Comparison of ENCODE assay signal across 14 cellular contexts in genomic region chr14:56173360-56173922, GRCh38. TPM values are rescaled to one million over a fixed set of nuclear protein-coding genes. Genes with fewer than 3 reads are reported as not detected.
DNase-seq lines count a peak whose midpoint lies in the region; ATAC-seq and TF ChIP-seq lines count a peak whose summit lies in the region.
"Had no signal": no experiment of that assay in that cellular context is flagged by ENCODE, and none has a peak within 500 bp of the region (broad histone marks: within the 10 kb centered on the region; RNA-seq: fewer than 3 reads in every experiment).

No MANE protein-coding gene starts in this region.

- no peaks in the 10 kb centered on the region for H3F3A ChIP-seq in smooth muscle cell (ENCODE audit: low read depth)

- H3K4me3 ChIP-seq in ascending aorta = no peak overlapping the region
- no peak overlapping the region for H3K4me3 ChIP-seq in smooth muscle cell
- no peak overlapping the region for H3K4me3 ChIP-seq in thyroid gland (replicated peaks in 1 of 3)
- no peak overlapping the region for H3K4me3 ChIP-seq in adrenal gland
- H3K4me3 ChIP-seq: SK-N-MC, upper lobe of right lung had no signal

- H3K36me3 Mint-ChIP-seq in activated CD4-positive, alpha-beta T cell treated with anti-CD3 and anti-CD28 coated beads, Interleukin-2, amount 10 ng/mL, durations not matched to agents 7 days and 5 days (ENCODE audit: low read depth) = peaks cover 6% of the 10 kb centered on the region

- no peak for TF ChIP-seq POLR2A in thyroid gland (IDR thresholded peaks at IDR 0.05)
- no peak for TF ChIP-seq POLR2A in adrenal gland (IDR thresholded peaks at IDR 0.05)

- no peaks in the 10 kb centered on the region for H3K27me3 Mint-ChIP-seq in activated CD4-positive, alpha-beta T cell treated with anti-CD3 and anti-CD28 coated beads, Interleukin-2, amount 10 ng/mL, durations not matched to agents 7 days and 5 days
- H3K27me3 Mint-ChIP-seq: dendritic cell treated with granulocyte-macrophage colony-stimulating factor and Interleukin-4, amounts not matched to agents 40 ng/mL and 50 ng/mL, for 4 days had no signal

- H3K27me3 ChIP-seq in ascending aorta = no peaks in the 10 kb centered on the region
- no peaks in the 10 kb centered on the region for H3K27me3 ChIP-seq in smooth muscle cell (ENCODE audit: low read depth)
- H3K27me3 ChIP-seq in thyroid gland = no peaks in the 10 kb centered on the region
- H3K27me3 ChIP-seq in adrenal gland = no peaks in the 10 kb centered on the region
- H3K27me3 ChIP-seq: upper lobe of right lung had no signal

- CTCF ChIA-PET in activated CD4-positive, alpha-beta T cell treated with anti-CD3 and anti-CD28 coated beads, Interleukin-2, amount 10 ng/mL, durations not matched to agents 7 days and 5 days (lab: Charles Lee) = interaction anchor here (0.6 to 0.7 kb wide), 2 partner anchors 34 to 102 kb away, joined by 3 read pairs; no protein-coding TSS in a partner anchor

- H3K9me3 ChIP-seq in ascending aorta (no peaks in the 10 kb centered on the region), smooth muscle cell (replicated peaks; ENCODE audit: low read depth) (no peaks in the 10 kb centered on the region), thyroid gland (no peaks in the 10 kb centered on the region), adrenal gland (replicated peaks in 1 of 3) (no peaks in the 10 kb centered on the region)
- H3K9me3 ChIP-seq: upper lobe of right lung had no signal

- H3K4me1 ChIP-seq in ascending aorta (peaks cover 0 to 2% of the 10 kb centered on the region in 2 donors), smooth muscle cell (ENCODE audit: low read depth) (peaks cover 16% of the 10 kb centered on the region), thyroid gland (peaks cover 6 to 12% of the 10 kb centered on the region in 2 donors), adrenal gland (replicated peaks in 1 of 2) (peaks cover 0 to 13% of the 10 kb centered on the region in 2 donors)

- WGBS in smooth muscle cell (ENCODE audit: low lambda C conversion rate) = 79% methylated on average over 6 of the region's 6 CpGs
- WGBS in thyroid gland, 2 donors = 96% methylated on average over 6 of the region's 6 CpGs
- WGBS in adrenal gland, 4 donors = 80 to 91% (median 88%) methylated on average over 6 of the region's 6 CpGs

- no peak for ATAC-seq in HG02885 (IDR thresholded peaks at IDR 0.05; ENCODE audit: poor library complexity, unreplicated experiment)
- ATAC-seq: upper lobe of right lung had no signal

- intact Hi-C loops in ascending aorta (cut with DNase I) (no loop called here), thyroid gland (cut with DNase I) (no loop called here), adrenal gland (cut with DNase I) (no loop called here)

- H3K27ac ChIP-seq in ascending aorta (peak overlapping the region; percentile 17 to 26), smooth muscle cell (ENCODE audit: low read depth) (peak overlapping the region; percentile 89), thyroid gland (no peak overlapping the region), adrenal gland (peak overlapping the region in 1 of 5 donors; percentile 61)
- H3K27ac ChIP-seq: SK-N-MC, upper lobe of right lung, VCaP had no signal

- H3K9me3 Mint-ChIP-seq in activated CD4-positive, alpha-beta T cell treated with anti-CD3 and anti-CD28 coated beads, Interleukin-2, amount 10 ng/mL, durations not matched to agents 7 days and 5 days = peaks cover 2% of the 10 kb centered on the region

- no peak overlapping the region for H2AFZ ChIP-seq in smooth muscle cell (ENCODE audit: low read depth)

- H3K4me3 Mint-ChIP-seq in activated CD4-positive, alpha-beta T cell treated with anti-CD3 and anti-CD28 coated beads, Interleukin-2, amount 10 ng/mL, durations not matched to agents 7 days and 5 days = no peak overlapping the region
- H3K4me3 Mint-ChIP-seq: dendritic cell treated with granulocyte-macrophage colony-stimulating factor and Interleukin-4, amounts not matched to agents 40 ng/mL and 50 ng/mL, for 4 days had no signal

- H3K36me3 ChIP-seq in ascending aorta = peaks cover 0 to 1% of the 10 kb centered on the region in 2 donors
- no peaks in the 10 kb centered on the region for H3K36me3 ChIP-seq in smooth muscle cell (ENCODE audit: low read depth)
- H3K36me3 ChIP-seq in thyroid gland = no peaks in the 10 kb centered on the region
- no peaks in the 10 kb centered on the region for H3K36me3 ChIP-seq in adrenal gland (replicated peaks in 1 of 2)
- H3K36me3 ChIP-seq: upper lobe of right lung had no signal

- peak overlapping the region; percentile 52 for H3K9ac ChIP-seq in smooth muscle cell (ENCODE audit: low read depth)

- peak; percentile 40 for DNase-seq in activated CD4-positive, alpha-beta T cell treated with anti-CD3 and anti-CD28 coated beads, Interleukin-2, amount 10 ng/mL, durations not matched to agents 7 days and 5 days
- DNase-seq in activated CD4-positive, alpha-beta T cell treated with anti-CD3 and anti-CD28 coated beads, Interleukin-2, amount 50 U/mL, for 4 hours = no peak
- DNase-seq in MV-4-11 (lab: John Stamatoyannopoulos, UW) (peak; percentile 34), ascending aorta (ENCODE audit: low spot score in 2 of 2) (no peak), smooth muscle cell (lab: John Stamatoyannopoulos, UW; ENCODE audit: unreplicated experiment) (no peak), thyroid gland (no peak), adrenal gland (no peak)
- DNase-seq: activated T-cell treated with anti-CD3 and anti-CD28 coated beads for 4 hours, GF-D8, upper lobe of right lung had no signal

- H3K4me1 Mint-ChIP-seq in activated CD4-positive, alpha-beta T cell treated with anti-CD3 and anti-CD28 coated beads, Interleukin-2, amount 10 ng/mL, durations not matched to agents 7 days and 5 days = peaks cover 44% of the 10 kb centered on the region

- H3K79me2 ChIP-seq in smooth muscle cell (ENCODE audit: low read depth) = peaks cover 8% of the 10 kb centered on the region

- TF ChIP-seq CTCF in ascending aorta (IDR thresholded peaks at IDR 0.05) = no peak
- no peak for TF ChIP-seq CTCF in smooth muscle cell (IDR thresholded peaks at IDR 0.05; ENCODE audit: borderline replicate concordance, insufficient read depth, poor library complexity, severe bottlenecking)
- TF ChIP-seq CTCF in thyroid gland (IDR thresholded peaks at IDR 0.05) = no peak
- TF ChIP-seq CTCF in adrenal gland (IDR thresholded peaks at IDR 0.05) = no peak

- H4K20me1 ChIP-seq in smooth muscle cell (ENCODE audit: low read depth) = no peaks in the 10 kb centered on the region

- peak overlapping the region; percentile 71 for H3K4me2 ChIP-seq in smooth muscle cell

- POLR2A ChIA-PET in activated CD4-positive, alpha-beta T cell treated with anti-CD3 and anti-CD28 coated beads, Interleukin-2, amount 10 ng/mL, durations not matched to agents 7 days and 5 days (lab: Charles Lee) = no interaction called here

- peak overlapping the region; percentile 84 for H3K27ac Mint-ChIP-seq in activated CD4-positive, alpha-beta T cell treated with anti-CD3 and anti-CD28 coated beads, Interleukin-2, amount 10 ng/mL, durations not matched to agents 7 days and 5 days
- H3K27ac Mint-ChIP-seq: dendritic cell treated with granulocyte-macrophage colony-stimulating factor and Interleukin-4, amounts not matched to agents 40 ng/mL and 50 ng/mL, for 4 days had no signal

RNA-seq across cellular contexts. Expression of gene PELI2, which starts 55.2 kb away (rescaled TPM):
- total RNA-seq in activated CD4-positive, alpha-beta T cell treated with anti-CD3 and anti-CD28 coated beads, Interleukin-2, amount 10 ng/mL, durations not matched to agents 7 days and 5 days = 1 to 10 TPM; 2.5 to 3.6 TPM
- total RNA-seq in ascending aorta (17.1 TPM), smooth muscle cell (9.1 and 12.6 TPM in 2 replicates), thyroid gland (10 to 100 TPM; 10.8 to 17.6 (median 13.6) TPM), adrenal gland (10 to 100 TPM in 2 of 8 donors, 1 to 10 TPM in 6; 2.0 to 14.1 (median 6.7) TPM)
- polyA plus RNA-seq in smooth muscle cell (3.3 and 4.6 TPM in 2 replicates), adrenal gland (1 to 10 TPM; 1.4 to 2.7 (median 2.6) TPM)

Comparison
In these comparisons a context has a peak if more than half of its experiments do, and no peak if none do; other contexts are left out.
1. DNase-seq: peak in activated CD4-positive, alpha-beta T cell treated with anti-CD3 and anti-CD28 coated beads, Interleukin-2, amount 10 ng/mL, durations not matched to agents 7 days and 5 days (single experiment) and MV-4-11 (single experiment); none in activated CD4-positive, alpha-beta T cell treated with anti-CD3 and anti-CD28 coated beads, Interleukin-2, amount 50 U/mL, for 4 hours (0 of 2), ascending aorta (0 of 2), smooth muscle cell (single experiment), thyroid gland (0 of 2) and adrenal gland (0 of 7).
2. H3K27ac ChIP-seq: peak in ascending aorta (2 of 2) and smooth muscle cell (single experiment); none in thyroid gland (0 of 3).